ENCODE assay signal across 18 cellular contexts in the genomic region with DNA sequence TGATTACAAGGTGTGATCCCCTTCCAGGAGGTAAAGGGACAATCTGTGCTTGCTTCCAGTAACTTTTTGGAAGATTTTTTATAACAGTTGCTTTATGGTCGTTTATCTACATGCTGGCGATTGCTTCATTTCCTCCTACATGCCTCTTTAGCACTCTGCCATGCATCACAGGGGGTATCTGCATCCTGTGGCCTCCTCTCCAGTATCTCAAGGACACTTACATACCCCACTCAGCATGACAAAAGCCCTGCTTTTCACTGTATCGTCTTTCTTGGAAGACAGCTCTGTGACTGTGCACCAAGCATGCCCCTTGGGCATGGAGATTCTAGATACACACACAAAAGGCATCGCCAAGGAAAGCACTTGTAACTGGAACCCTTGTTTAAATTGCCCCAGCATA.
"Had no signal": no experiment of that assay in that cellular context is flagged by ENCODE, and none has a peak within 500 bp of the region (broad histone marks: within the 10 kb centered on the region; RNA-seq: fewer than 3 reads in every experiment).

No MANE protein-coding gene starts in this region.

- H3K9me3 Mint-ChIP-seq: activated naive CD4-positive, alpha-beta T cell treated with anti-CD3 and anti-CD28 coated beads for 36 hours; activated T-helper 1 cell treated with anti-CD3 and anti-CD28 coated beads, Interleukin-12 subunit alpha, Interleukin-12 subunit beta, Interleukin-2, Interleukin-4 antibody, amounts not matched to agents 30 ng/mL and 10 ng/mL and 1 ng/mL, durations not matched to agents 14 hours and 24 hours and 36 hours had no signal

- H3K27ac Mint-ChIP-seq: activated CD8-positive, alpha-beta T cell treated with anti-CD3 and anti-CD28 coated beads, Interleukin-2, amount 10 ng/mL, durations not matched to agents 7 days and 5 days; activated naive CD4-positive, alpha-beta T cell treated with anti-CD3 and anti-CD28 coated beads for 36 hours; activated T-helper 1 cell treated with anti-CD3 and anti-CD28 coated beads, Interleukin-12 subunit alpha, Interleukin-12 subunit beta, Interleukin-2, Interleukin-4 antibody, amounts not matched to agents 30 ng/mL and 10 ng/mL and 1 ng/mL, durations not matched to agents 14 hours and 24 hours and 36 hours; naive thymus-derived CD8-positive, alpha-beta T cell had no signal

- DNase-seq: activated CD4-positive, alpha-beta T cell treated with anti-CD3 and anti-CD28 coated beads for 48 hours; activated CD8-positive, alpha-beta T cell treated with anti-CD3 and anti-CD28 coated beads, Interleukin-2, amount 10 ng/mL, durations not matched to agents 7 days and 5 days; activated naive CD4-positive, alpha-beta T cell treated with anti-CD3 and anti-CD28 coated beads for 36 hours; central memory CD4-positive, alpha-beta T cell; cortex of kidney; effector memory CD4-positive, alpha-beta T cell; hippocampal formation; left cardiac atrium; mucosa of descending colon; naive thymus-derived CD8-positive, alpha-beta T cell; sigmoid colon; stimulated activated CD4-positive, alpha-beta T cell treated with anti-CD3 and anti-CD28 coated beads, Interleukin-12 subunit alpha, Interleukin-12 subunit beta, amount 100 ng/mL, for 4 hours; stimulated activated naive CD4-positive, alpha-beta T cell; substantia nigra; T1000; transverse colon had no signal

- H3K27ac ChIP-seq: sigmoid colon, transverse colon had no signal

- H3K4me1 Mint-ChIP-seq: naive thymus-derived CD8-positive, alpha-beta T cell had no signal

- H3K27me3 Mint-ChIP-seq: naive thymus-derived CD8-positive, alpha-beta T cell had no signal

- H3K9me3 ChIP-seq: mucosa of descending colon, sigmoid colon, transverse colon had no signal

- ATAC-seq: naive thymus-derived CD8-positive, alpha-beta T cell had no signal

- H3K27me3 ChIP-seq: sigmoid colon, transverse colon had no signal

- H3K4me3 ChIP-seq: lung, mucosa of descending colon, sigmoid colon, transverse colon had no signal

- H3K4me1 ChIP-seq: sigmoid colon, transverse colon had no signal

- H3K4me3 Mint-ChIP-seq: activated CD8-positive, alpha-beta T cell treated with anti-CD3 and anti-CD28 coated beads, Interleukin-2, amount 10 ng/mL, durations not matched to agents 7 days and 5 days; activated naive CD4-positive, alpha-beta T cell treated with anti-CD3 and anti-CD28 coated beads for 36 hours; activated T-helper 1 cell treated with anti-CD3 and anti-CD28 coated beads, Interleukin-12 subunit alpha, Interleukin-12 subunit beta, Interleukin-2, Interleukin-4 antibody, amounts not matched to agents 30 ng/mL and 10 ng/mL and 1 ng/mL, durations not matched to agents 14 hours and 24 hours and 36 hours; naive thymus-derived CD8-positive, alpha-beta T cell had no signal

- H3K36me3 ChIP-seq: sigmoid colon, transverse colon had no signal
